In genomic region chr22:48683640-48684039, GRCh38 we compare ENCODE assay signal across 22 cellular contexts.
DNase-seq lines count a peak whose midpoint lies in the region; ATAC-seq and TF ChIP-seq lines count a peak whose summit lies in the region.
"Had no signal": no experiment of that assay in that cellular context is flagged by ENCODE, and none has a peak within 500 bp of the region (broad histone marks: within the 10 kb centered on the region; RNA-seq: fewer than 3 reads in every experiment).

No MANE protein-coding gene starts in this region.

- no peaks in the 10 kb centered on the region for H3K4me1 Mint-ChIP-seq in activated CD8-positive, alpha-beta T cell treated with anti-CD3 and anti-CD28 coated beads for 36 hours (ENCODE audit: low read depth)
- no peaks in the 10 kb centered on the region for H3K4me1 Mint-ChIP-seq in activated CD8-positive, alpha-beta T cell treated with anti-CD3 and anti-CD28 coated beads, Interleukin-2, amount 10 ng/mL, durations not matched to agents 7 days and 5 days (ENCODE audit: low read depth)
- H3K4me1 Mint-ChIP-seq: CD14-positive monocyte; CD8-positive, alpha-beta memory T cell had no signal

- TF ChIP-seq POLR2A in NB4 (IDR thresholded peaks at IDR 0.05; ENCODE audit: extremely low read depth, insufficient read length), result no peak

- no peak for ATAC-seq in activated CD8-positive, alpha-beta T cell treated with anti-CD3 and anti-CD28 coated beads for 36 hours
- no peak for ATAC-seq in activated CD8-positive, alpha-beta T cell treated with anti-CD3 and anti-CD28 coated beads, Interleukin-2, amount 10 ng/mL, durations not matched to agents 7 days and 5 days
- ATAC-seq: A549, GM23338 had no signal

- intact Hi-C loops in activated CD8-positive, alpha-beta T cell treated with anti-CD3 and anti-CD28 coated beads for 36 hours (cut with micrococcal nuclease), result no loop called here

- no peak overlapping the region for H3K27ac Mint-ChIP-seq in activated CD8-positive, alpha-beta T cell treated with anti-CD3 and anti-CD28 coated beads for 36 hours
- H3K27ac Mint-ChIP-seq in activated CD8-positive, alpha-beta T cell treated with anti-CD3 and anti-CD28 coated beads, Interleukin-2, amount 10 ng/mL, durations not matched to agents 7 days and 5 days, result no peak overlapping the region
- H3K27ac Mint-ChIP-seq: CD4-positive, alpha-beta T cell; CD8-positive, alpha-beta memory T cell; HFFc6 had no signal

- no peak overlapping the region for H3K4me3 ChIP-seq in NB4 (ENCODE audit: low read depth, low read length)
- H3K4me3 ChIP-seq: A549; BLaER1 treated with 17β-estradiol and CSF1 and Interleukin-3, amounts not matched to agents 10 nM and 100 nM; GM23338; HAP-1 had no signal

- H3K9me3 Mint-ChIP-seq in activated CD8-positive, alpha-beta T cell treated with anti-CD3 and anti-CD28 coated beads for 36 hours, result no peaks in the 10 kb centered on the region
- H3K9me3 Mint-ChIP-seq in activated CD8-positive, alpha-beta T cell treated with anti-CD3 and anti-CD28 coated beads, Interleukin-2, amount 10 ng/mL, durations not matched to agents 7 days and 5 days (ENCODE audit: insufficient read depth), result no peaks in the 10 kb centered on the region
- H3K9me3 Mint-ChIP-seq: CD4-positive, alpha-beta T cell had no signal

- peak; percentile 5 for DNase-seq in activated CD8-positive, alpha-beta T cell treated with anti-CD3 and anti-CD28 coated beads for 36 hours
- no peak for DNase-seq in activated CD8-positive, alpha-beta T cell treated with anti-CD3 and anti-CD28 coated beads, Interleukin-2, amount 10 ng/mL, durations not matched to agents 7 days and 5 days
- DNase-seq in KBM-7 (peak; percentile 2), NB4 (ENCODE audit: low read depth) (peak; percentile 19), SIG-M5 treated with dmso at 0.1 percent for 504 hours (lab: John Stamatoyannopoulos, UW; ENCODE audit: unreplicated experiment) (no peak), DMS153 treated with DMSO at 0.1 percent for 48 hours (lab: John Stamatoyannopoulos, UW; ENCODE audit: unreplicated experiment) (no peak)
- DNase-seq: 8988T; ACHN; AML-193; BE2C; CD4-positive, alpha-beta T cell; CD8-positive, alpha-beta memory T cell; DMS 273 treated with DMSO at 0.1 percent for 48 hours; DMS53; DMS79 treated with DMSO at 0.1 percent for 48 hours; GF-D8; HFFc6 had no signal

- TF ChIP-seq CTCF in activated CD8-positive, alpha-beta T cell treated with anti-CD3 and anti-CD28 coated beads for 36 hours (IDR thresholded peaks at IDR 0.05), result no peak
- no peak for TF ChIP-seq CTCF in NB4 (IDR thresholded peaks at IDR 0.05; ENCODE audit: low read depth, low read length)

- no peaks in the 10 kb centered on the region for H3K27me3 Mint-ChIP-seq in activated CD8-positive, alpha-beta T cell treated with anti-CD3 and anti-CD28 coated beads for 36 hours
- no peaks in the 10 kb centered on the region for H3K27me3 Mint-ChIP-seq in activated CD8-positive, alpha-beta T cell treated with anti-CD3 and anti-CD28 coated beads, Interleukin-2, amount 10 ng/mL, durations not matched to agents 7 days and 5 days (ENCODE audit: low read depth)
- H3K27me3 Mint-ChIP-seq: CD4-positive, alpha-beta T cell had no signal

- CTCF ChIA-PET in activated CD8-positive, alpha-beta T cell treated with anti-CD3 and anti-CD28 coated beads for 36 hours (lab: Charles Lee), result no interaction called here
- CTCF ChIA-PET in activated CD8-positive, alpha-beta T cell treated with anti-CD3 and anti-CD28 coated beads, Interleukin-2, amount 10 ng/mL, durations not matched to agents 7 days and 5 days (lab: Charles Lee), result no interaction called here

- no peak overlapping the region for H3K4me3 Mint-ChIP-seq in activated CD8-positive, alpha-beta T cell treated with anti-CD3 and anti-CD28 coated beads for 36 hours
- no peak overlapping the region for H3K4me3 Mint-ChIP-seq in activated CD8-positive, alpha-beta T cell treated with anti-CD3 and anti-CD28 coated beads, Interleukin-2, amount 10 ng/mL, durations not matched to agents 7 days and 5 days
- H3K4me3 Mint-ChIP-seq: CD14-positive monocyte; CD4-positive, alpha-beta T cell; CD8-positive, alpha-beta memory T cell; GM23338; HFFc6 had no signal

- in situ Hi-C loops in KBM-7 (cut with MboI; ENCODE audit: low pct_unique_long_range_greater_than_20kb, low sequenced_read_pairs), result no loop called here

- no peaks in the 10 kb centered on the region for H3K36me3 Mint-ChIP-seq in activated CD8-positive, alpha-beta T cell treated with anti-CD3 and anti-CD28 coated beads for 36 hours (ENCODE audit: low read depth)
- H3K36me3 Mint-ChIP-seq in activated CD8-positive, alpha-beta T cell treated with anti-CD3 and anti-CD28 coated beads, Interleukin-2, amount 10 ng/mL, durations not matched to agents 7 days and 5 days (ENCODE audit: low read depth), result no peaks in the 10 kb centered on the region
- H3K36me3 Mint-ChIP-seq: CD14-positive monocyte; CD8-positive, alpha-beta memory T cell had no signal

- POLR2A ChIA-PET in activated CD8-positive, alpha-beta T cell treated with anti-CD3 and anti-CD28 coated beads for 36 hours (lab: Charles Lee), result no interaction called here
- POLR2A ChIA-PET in activated CD8-positive, alpha-beta T cell treated with anti-CD3 and anti-CD28 coated beads, Interleukin-2, amount 10 ng/mL, durations not matched to agents 7 days and 5 days (lab: Charles Lee), result no interaction called here

Comparison
In these comparisons a context has a peak if more than half of its experiments do, and no peak if none do; other contexts are left out.
1. DNase-seq: peak in activated CD8-positive, alpha-beta T cell treated with anti-CD3 and anti-CD28 coated beads for 36 hours (single experiment), KBM-7 (single experiment) and NB4 (single experiment); none in activated CD8-positive, alpha-beta T cell treated with anti-CD3 and anti-CD28 coated beads, Interleukin-2, amount 10 ng/mL, durations not matched to agents 7 days and 5 days (single experiment), SIG-M5 treated with dmso at 0.1 percent for 504 hours (single experiment) and DMS153 treated with DMSO at 0.1 percent for 48 hours (single experiment).